ENCODE assay signal across 1 cellular context in genomic region chr18:3604260-3604625, GRCh38.
TF ChIP-seq lines count a peak whose summit lies in the region.

No MANE protein-coding gene starts in this region.

TF ChIP-seq in A549, 52 proteins besides CTCF, POLR2A, EP300 and RAD21 (continued from another document):
- TF ChIP-seq CHD4 (IDR thresholded peaks at IDR 0.05; ENCODE audit: borderline replicate concordance): no peak
- TF ChIP-seq POLR2AphosphoS2 (conservative IDR thresholded peaks at IDR 0.05; ENCODE audit: low read length): no peak
- no peak for TF ChIP-seq MAZ (IDR thresholded peaks at IDR 0.05; ENCODE audit: borderline replicate concordance, low read depth, low read length)
- no peak; the same call in 1 of the 2 replicates for TF ChIP-seq TP53 (CRISPR knock-in tag; IDR thresholded peaks at IDR 0.05)
- no peak for TF ChIP-seq RFX5 (IDR thresholded peaks at IDR 0.05)
- peak; percentile 3 for TF ChIP-seq ZSCAN20 (CRISPR knock-in tag; IDR thresholded peaks at IDR 0.05)
- TF ChIP-seq HMGXB4 (CRISPR knock-in tag; IDR thresholded peaks at IDR 0.05; ENCODE audit: borderline replicate concordance): no peak
- TF ChIP-seq EHF (CRISPR knock-in tag; IDR thresholded peaks at IDR 0.05): 0 out of 2 replicates have a peak, but pooled peaks have one; percentile 0
- TF ChIP-seq BHLHE40 (IDR thresholded peaks at IDR 0.05; ENCODE audit: low read depth, low read length): no peak
- TF ChIP-seq PBX3 (IDR thresholded peaks at IDR 0.05): no peak
- 0 out of 2 replicates have a peak, but pooled peaks have one; percentile 1 for TF ChIP-seq ZNF302 (CRISPR knock-in tag; IDR thresholded peaks at IDR 0.05)
- TF ChIP-seq, protein P1, sequence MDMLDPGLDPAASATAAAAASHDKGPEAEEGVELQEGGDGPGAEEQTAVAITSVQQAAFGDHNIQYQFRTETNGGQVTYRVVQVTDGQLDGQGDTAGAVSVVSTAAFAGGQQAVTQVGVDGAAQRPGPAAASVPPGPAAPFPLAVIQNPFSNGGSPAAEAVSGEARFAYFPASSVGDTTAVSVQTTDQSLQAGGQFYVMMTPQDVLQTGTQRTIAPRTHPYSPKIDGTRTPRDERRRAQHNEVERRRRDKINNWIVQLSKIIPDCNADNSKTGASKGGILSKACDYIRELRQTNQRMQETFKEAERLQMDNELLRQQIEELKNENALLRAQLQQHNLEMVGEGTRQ (IDR thresholded peaks at IDR 0.05): no peak
- TF ChIP-seq GATA3 (IDR thresholded peaks at IDR 0.05; ENCODE audit: borderline replicate concordance): no peak
- no peak for TF ChIP-seq RCOR1 (IDR thresholded peaks at IDR 0.05; ENCODE audit: low read depth, low read length)
- TF ChIP-seq MAFK (IDR thresholded peaks at IDR 0.05; ENCODE audit: partially characterized antibody): no peak
- no peak for TF ChIP-seq CBX2 (IDR thresholded peaks at IDR 0.05; ENCODE audit: borderline replicate concordance, low read depth)
- TF ChIP-seq CHD2 (IDR thresholded peaks at IDR 0.05; ENCODE audit: low read length, partially characterized antibody): no peak
